Comparison of ENCODE assay signal across 1 cellular context in genomic region chr10:118979661-118980060, GRCh38.
TF ChIP-seq lines count a peak whose summit lies in the region.

No MANE protein-coding gene starts in this region.

TF ChIP-seq in H1, 55 proteins besides CTCF, POLR2A, EP300 and RAD21:
- TF ChIP-seq TCF12 (IDR thresholded peaks at IDR 0.05; ENCODE audit: low read depth, low read length): no peak
- TF ChIP-seq E2F6 (IDR thresholded peaks at IDR 0.05): no peak
- no peak for TF ChIP-seq CBX5 (IDR thresholded peaks at IDR 0.05; ENCODE audit: low read depth, low read length)
- TF ChIP-seq BRCA1 (IDR thresholded peaks at IDR 0.05; ENCODE audit: low read depth, low read length): no peak
- no peak for TF ChIP-seq RBBP5 (IDR thresholded peaks at IDR 0.05; ENCODE audit: borderline replicate concordance, low read depth, low read length)
- TF ChIP-seq RNF2 (IDR thresholded peaks at IDR 0.05; ENCODE audit: borderline replicate concordance, low read depth, low read length, missing control alignments, poor library complexity, severe bottlenecking): no peak
- no peak for TF ChIP-seq ASH2L (IDR thresholded peaks at IDR 0.05; ENCODE audit: low read length)
- no peak for TF ChIP-seq EGR1 (IDR thresholded peaks at IDR 0.05; ENCODE audit: borderline replicate concordance, low read depth, low read length)
- no peak for TF ChIP-seq MAX (IDR thresholded peaks at IDR 0.05)
- TF ChIP-seq ZNF274 (IDR thresholded peaks at IDR 0.05; ENCODE audit: borderline replicate concordance, extremely low read depth, low read length): no peak
TF ChIP-seq in H1: peak in this region for 0.
